Comparison of ENCODE assay signal across 2 cellular contexts in the genomic region with DNA sequence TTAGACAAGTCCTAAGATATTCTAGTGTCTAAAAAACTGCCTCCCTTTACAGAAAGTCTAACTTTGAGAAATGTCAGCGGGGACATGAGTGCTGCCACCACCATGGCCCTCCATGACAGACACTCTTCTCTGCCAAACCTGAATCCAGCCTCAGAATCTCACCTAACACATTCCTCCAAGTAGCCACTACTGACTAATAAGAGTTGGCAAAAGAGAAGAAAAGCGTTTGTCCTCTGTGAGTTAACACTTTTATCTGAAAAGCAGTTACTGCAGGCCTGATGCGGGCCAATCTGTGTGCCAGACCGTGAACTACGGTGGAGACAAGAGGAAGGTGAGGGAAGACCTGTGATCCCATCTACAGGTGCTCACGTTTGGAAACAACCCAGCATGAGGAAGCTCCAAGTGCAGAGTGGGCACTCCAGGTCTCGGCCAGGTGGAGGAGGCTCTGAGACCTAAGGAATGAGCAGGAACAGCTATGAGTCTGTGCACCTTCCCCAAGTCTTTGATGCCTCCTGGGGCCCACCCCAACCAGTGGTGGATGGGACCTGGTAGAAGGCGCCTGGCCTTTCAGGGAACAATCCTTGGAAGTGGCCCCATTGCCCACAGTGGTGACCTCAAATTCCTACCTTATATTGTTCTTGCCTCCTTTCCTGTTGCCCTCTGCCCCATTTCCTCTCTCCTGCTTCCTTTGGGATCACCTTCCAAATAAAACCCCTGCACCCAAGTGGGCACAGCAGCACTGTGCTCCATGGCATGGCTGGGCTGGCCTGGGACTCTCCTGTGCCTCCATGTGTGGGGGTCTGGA.
TF ChIP-seq lines count a peak whose summit lies in the region.

No MANE protein-coding gene starts in this region.

TF ChIP-seq in SK-N-SH, 30 proteins besides CTCF, POLR2A, EP300 and RAD21 (continued from another document):
- TF ChIP-seq GATA2 (CRISPR knock-in tag; IDR thresholded peaks at IDR 0.05), result no peak
- TF ChIP-seq MEF2A (IDR thresholded peaks at IDR 0.05; ENCODE audit: borderline replicate concordance, low read depth), result no peak
- no peak for TF ChIP-seq FOSL2 (IDR thresholded peaks at IDR 0.05; ENCODE audit: borderline replicate concordance, low read depth)
- TF ChIP-seq SMC3 (IDR thresholded peaks at IDR 0.05; ENCODE audit: low read depth, low read length), result no peak
- TF ChIP-seq USF2 (IDR thresholded peaks at IDR 0.05; ENCODE audit: borderline replicate concordance, low read depth, low read length), result no peak
- no peak for TF ChIP-seq TCF12 (IDR thresholded peaks at IDR 0.05)
- TF ChIP-seq, protein P1, sequence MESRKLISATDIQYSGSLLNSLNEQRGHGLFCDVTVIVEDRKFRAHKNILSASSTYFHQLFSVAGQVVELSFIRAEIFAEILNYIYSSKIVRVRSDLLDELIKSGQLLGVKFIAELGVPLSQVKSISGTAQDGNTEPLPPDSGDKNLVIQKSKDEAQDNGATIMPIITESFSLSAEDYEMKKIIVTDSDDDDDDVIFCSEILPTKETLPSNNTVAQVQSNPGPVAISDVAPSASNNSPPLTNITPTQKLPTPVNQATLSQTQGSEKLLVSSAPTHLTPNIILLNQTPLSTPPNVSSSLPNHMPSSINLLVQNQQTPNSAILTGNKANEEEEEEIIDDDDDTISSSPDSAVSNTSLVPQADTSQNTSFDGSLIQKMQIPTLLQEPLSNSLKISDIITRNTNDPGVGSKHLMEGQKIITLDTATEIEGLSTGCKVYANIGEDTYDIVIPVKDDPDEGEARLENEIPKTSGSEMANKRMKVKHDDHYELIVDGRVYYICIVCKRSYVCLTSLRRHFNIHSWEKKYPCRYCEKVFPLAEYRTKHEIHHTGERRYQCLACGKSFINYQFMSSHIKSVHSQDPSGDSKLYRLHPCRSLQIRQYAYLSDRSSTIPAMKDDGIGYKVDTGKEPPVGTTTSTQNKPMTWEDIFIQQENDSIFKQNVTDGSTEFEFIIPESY (IDR thresholded peaks at IDR 0.05; ENCODE audit: borderline replicate concordance, low read depth), result no peak
- no peak for TF ChIP-seq FOXJ3 (CRISPR knock-in tag; IDR thresholded peaks at IDR 0.05)
- no peak for TF ChIP-seq IRF3 (IDR thresholded peaks at IDR 0.05; ENCODE audit: low read depth, low read length)
- TF ChIP-seq MAX (IDR thresholded peaks at IDR 0.05; ENCODE audit: low read depth), result no peak
TF ChIP-seq in SK-N-SH: peak in this region for 0.

TF ChIP-seq in SK-N-SH treated with all-trans-retinoic acid at 6 μM for 48 hours, 23 proteins besides CTCF, POLR2A, EP300 and RAD21 (continued from another document):
- TF ChIP-seq POU6F1 (CRISPR knock-in tag; IDR thresholded peaks at IDR 0.05; ENCODE audit: borderline replicate concordance, low read depth) (no peak), TOX (CRISPR knock-in tag; IDR thresholded peaks at IDR 0.05; ENCODE audit: borderline replicate concordance) (no peak), ARNTL (CRISPR knock-in tag; IDR thresholded peaks at IDR 0.05; ENCODE audit: borderline replicate concordance, low read depth) (no peak)
- TF ChIP-seq, protein P2, sequence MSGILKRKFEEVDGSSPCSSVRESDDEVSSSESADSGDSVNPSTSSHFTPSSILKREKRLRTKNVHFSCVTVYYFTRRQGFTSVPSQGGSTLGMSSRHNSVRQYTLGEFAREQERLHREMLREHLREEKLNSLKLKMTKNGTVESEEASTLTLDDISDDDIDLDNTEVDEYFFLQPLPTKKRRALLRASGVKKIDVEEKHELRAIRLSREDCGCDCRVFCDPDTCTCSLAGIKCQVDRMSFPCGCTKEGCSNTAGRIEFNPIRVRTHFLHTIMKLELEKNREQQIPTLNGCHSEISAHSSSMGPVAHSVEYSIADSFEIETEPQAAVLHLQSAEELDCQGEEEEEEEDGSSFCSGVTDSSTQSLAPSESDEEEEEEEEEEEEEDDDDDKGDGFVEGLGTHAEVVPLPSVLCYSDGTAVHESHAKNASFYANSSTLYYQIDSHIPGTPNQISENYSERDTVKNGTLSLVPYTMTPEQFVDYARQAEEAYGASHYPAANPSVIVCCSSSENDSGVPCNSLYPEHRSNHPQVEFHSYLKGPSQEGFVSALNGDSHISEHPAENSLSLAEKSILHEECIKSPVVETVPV (CRISPR knock-in tag; IDR thresholded peaks at IDR 0.05), result no peak
- TF ChIP-seq, protein P3, sequence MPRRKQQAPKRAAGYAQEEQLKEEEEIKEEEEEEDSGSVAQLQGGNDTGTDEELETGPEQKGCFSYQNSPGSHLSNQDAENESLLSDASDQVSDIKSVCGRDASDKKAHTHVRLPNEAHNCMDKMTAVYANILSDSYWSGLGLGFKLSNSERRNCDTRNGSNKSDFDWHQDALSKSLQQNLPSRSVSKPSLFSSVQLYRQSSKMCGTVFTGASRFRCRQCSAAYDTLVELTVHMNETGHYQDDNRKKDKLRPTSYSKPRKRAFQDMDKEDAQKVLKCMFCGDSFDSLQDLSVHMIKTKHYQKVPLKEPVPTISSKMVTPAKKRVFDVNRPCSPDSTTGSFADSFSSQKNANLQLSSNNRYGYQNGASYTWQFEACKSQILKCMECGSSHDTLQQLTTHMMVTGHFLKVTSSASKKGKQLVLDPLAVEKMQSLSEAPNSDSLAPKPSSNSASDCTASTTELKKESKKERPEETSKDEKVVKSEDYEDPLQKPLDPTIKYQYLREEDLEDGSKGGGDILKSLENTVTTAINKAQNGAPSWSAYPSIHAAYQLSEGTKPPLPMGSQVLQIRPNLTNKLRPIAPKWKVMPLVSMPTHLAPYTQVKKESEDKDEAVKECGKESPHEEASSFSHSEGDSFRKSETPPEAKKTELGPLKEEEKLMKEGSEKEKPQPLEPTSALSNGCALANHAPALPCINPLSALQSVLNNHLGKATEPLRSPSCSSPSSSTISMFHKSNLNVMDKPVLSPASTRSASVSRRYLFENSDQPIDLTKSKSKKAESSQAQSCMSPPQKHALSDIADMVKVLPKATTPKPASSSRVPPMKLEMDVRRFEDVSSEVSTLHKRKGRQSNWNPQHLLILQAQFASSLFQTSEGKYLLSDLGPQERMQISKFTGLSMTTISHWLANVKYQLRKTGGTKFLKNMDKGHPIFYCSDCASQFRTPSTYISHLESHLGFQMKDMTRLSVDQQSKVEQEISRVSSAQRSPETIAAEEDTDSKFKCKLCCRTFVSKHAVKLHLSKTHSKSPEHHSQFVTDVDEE (CRISPR knock-in tag; IDR thresholded peaks at IDR 0.05), result no peak
